1 cellular context compared by ENCODE assay signal in genomic region chr9:136679431-136679941, GRCh38.
TF ChIP-seq lines count a peak whose summit lies in the region.

No MANE protein-coding gene starts in this region.

TF ChIP-seq in HepG2, 621 proteins besides CTCF, POLR2A, EP300 and RAD21:
- TF ChIP-seq CENPBD1 (CRISPR knock-in tag; IDR thresholded peaks at IDR 0.05; ENCODE audit: borderline replicate concordance, low read depth) (no peak), CEBPB (IDR thresholded peaks at IDR 0.05; ENCODE audit: borderline replicate concordance, low read depth, low read length) (peak; percentile 36; the same call in 1 of the 2 replicates)
